1 cellular context compared by ENCODE assay signal in the genomic region with DNA sequence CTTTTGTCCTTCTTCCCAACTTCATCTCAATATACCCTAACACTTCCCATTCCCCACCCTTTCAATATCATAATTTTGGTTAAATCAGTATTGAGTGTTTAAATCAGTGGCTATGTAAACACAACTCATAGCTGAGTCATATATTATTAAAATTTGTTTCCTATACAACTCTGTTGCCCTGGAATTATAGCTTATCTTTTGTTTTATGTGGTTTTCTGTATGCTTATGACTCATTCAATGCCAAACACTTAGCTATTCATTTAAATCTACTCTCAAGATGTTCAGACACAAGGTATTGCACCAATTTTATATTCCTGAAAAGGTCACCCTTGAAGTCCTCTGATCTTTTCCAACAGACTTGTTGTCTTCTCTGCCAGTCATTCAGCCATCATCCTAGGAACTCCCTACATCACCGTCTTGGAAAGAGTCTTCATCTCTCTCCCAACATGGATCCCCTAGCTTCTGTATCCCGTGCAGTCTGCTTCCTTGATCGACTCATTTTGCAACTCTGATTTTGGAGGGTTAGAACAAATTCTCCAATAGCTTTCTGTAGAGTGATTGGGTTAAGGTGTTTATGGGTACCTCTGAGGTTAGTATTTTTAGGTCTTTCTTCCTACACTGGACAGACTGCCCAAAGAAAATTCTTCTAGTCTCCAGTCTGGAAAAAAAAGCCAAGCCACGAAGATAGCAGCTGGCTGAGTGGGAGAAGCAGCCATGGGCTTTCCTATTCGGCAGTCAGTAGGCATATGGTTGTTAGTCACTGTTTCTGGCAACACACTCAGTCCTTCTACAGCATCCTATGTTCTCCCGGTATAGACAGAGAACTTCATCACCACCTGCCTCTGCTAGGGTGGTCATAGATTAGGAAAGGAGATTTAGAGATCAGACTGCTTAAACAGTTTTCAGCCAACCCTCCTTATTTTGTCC.
TF ChIP-seq lines count a peak whose summit lies in the region.

No MANE protein-coding gene starts in this region.

TF ChIP-seq in SK-N-SH treated with all-trans-retinoic acid at 6 μM for 48 hours, 23 proteins besides CTCF, POLR2A, EP300 and RAD21 (continued from another document):
- TF ChIP-seq, protein P1, sequence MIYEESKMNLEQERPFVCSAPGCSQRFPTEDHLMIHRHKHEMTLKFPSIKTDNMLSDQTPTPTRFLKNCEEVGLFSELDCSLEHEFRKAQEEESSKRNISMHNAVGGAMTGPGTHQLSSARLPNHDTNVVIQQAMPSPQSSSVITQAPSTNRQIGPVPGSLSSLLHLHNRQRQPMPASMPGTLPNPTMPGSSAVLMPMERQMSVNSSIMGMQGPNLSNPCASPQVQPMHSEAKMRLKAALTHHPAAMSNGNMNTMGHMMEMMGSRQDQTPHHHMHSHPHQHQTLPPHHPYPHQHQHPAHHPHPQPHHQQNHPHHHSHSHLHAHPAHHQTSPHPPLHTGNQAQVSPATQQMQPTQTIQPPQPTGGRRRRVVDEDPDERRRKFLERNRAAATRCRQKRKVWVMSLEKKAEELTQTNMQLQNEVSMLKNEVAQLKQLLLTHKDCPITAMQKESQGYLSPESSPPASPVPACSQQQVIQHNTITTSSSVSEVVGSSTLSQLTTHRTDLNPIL (CRISPR knock-in tag; IDR thresholded peaks at IDR 0.05; ENCODE audit: low read depth), result peak; percentile 50; the same call in 1 of the 2 replicates
